In genomic region chr9:20559236-20559896, GRCh38 we compare ENCODE assay signal across 19 cellular contexts.
DNase-seq lines count a peak whose midpoint lies in the region; ATAC-seq and TF ChIP-seq lines count a peak whose summit lies in the region.
"Had no signal": no experiment of that assay in that cellular context is flagged by ENCODE, and none has a peak within 500 bp of the region (broad histone marks: within the 10 kb centered on the region; RNA-seq: fewer than 3 reads in every experiment).

No MANE protein-coding gene starts in this region.

- no peak overlapping the region for H3K27ac ChIP-seq in RWPE1
- H3K27ac ChIP-seq in upper lobe of right lung = no peak overlapping the region
- H3K27ac ChIP-seq: psoas muscle had no signal

- no peaks in the 10 kb centered on the region for H3K36me3 Mint-ChIP-seq in activated T-cell treated with anti-CD3 and anti-CD28 coated beads, Interleukin-2, amount 50 U/mL, for 24 hours (ENCODE audit: low read depth)
- H3K36me3 Mint-ChIP-seq in activated T-cell treated with anti-CD3 and anti-CD28 coated beads, Interleukin-2, amount 50 U/mL, for 72 hours (ENCODE audit: insufficient read depth in 2 of 2) = no peaks in the 10 kb centered on the region

- H3K4me1 ChIP-seq in upper lobe of right lung = peaks cover 22% of the 10 kb centered on the region

- no peaks in the 10 kb centered on the region for H3K36me3 ChIP-seq in upper lobe of right lung

- CTCF ChIA-PET in RWPE1 (lab: Yijun Ruan, JAX) = no interaction called here

- DNase-seq in activated T-cell treated with anti-CD3 and anti-CD28 coated beads, Interleukin-2, amount 50 U/mL, for 24 hours = no peak
- DNase-seq in activated T-cell treated with anti-CD3 and anti-CD28 coated beads, Interleukin-2, amount 50 U/mL, for 72 hours = no peak
- DNase-seq in RWPE1 (ENCODE audit: low spot score) (peak; percentile 38), kidney glomerular epithelial cell (lab: John Stamatoyannopoulos, UW) (peak; percentile 19), upper lobe of right lung (no peak), NCI-H146 (lab: John Stamatoyannopoulos, UW) (no peak), AG20443 (ENCODE audit: low spot score) (no peak), COLO829 (ENCODE audit: low spot score) (no peak)
- DNase-seq: ACHN; activated CD4-positive, CD25-positive, alpha-beta regulatory T cell treated with anti-CD3 and anti-CD28 coated beads, Interleukin-2, amount 50 U/mL, for 72 hours; COR-L47; erythroblast; GF-D8; kidney; MM.1S; NCI-H2029; psoas muscle; RPMI8226; T-helper 17 cell had no signal

- POLR2A ChIA-PET in RWPE1 (lab: Yijun Ruan, JAX; ENCODE audit: low non-redundant PET) = no interaction called here

- peak overlapping the region; percentile 23 for H3K27ac Mint-ChIP-seq in activated T-cell treated with anti-CD3 and anti-CD28 coated beads, Interleukin-2, amount 50 U/mL, for 24 hours
- H3K27ac Mint-ChIP-seq in activated T-cell treated with anti-CD3 and anti-CD28 coated beads, Interleukin-2, amount 50 U/mL, for 72 hours = no peak overlapping the region
- H3K27ac Mint-ChIP-seq: T-helper 17 cell had no signal

- H3K4me3 Mint-ChIP-seq in activated T-cell treated with anti-CD3 and anti-CD28 coated beads, Interleukin-2, amount 50 U/mL, for 24 hours = no peak overlapping the region
- peak overlapping the region in 1 of 2 donors; percentile 18 for H3K4me3 Mint-ChIP-seq in activated T-cell treated with anti-CD3 and anti-CD28 coated beads, Interleukin-2, amount 50 U/mL, for 72 hours
- H3K4me3 Mint-ChIP-seq: T-helper 17 cell had no signal

- H3K9me3 Mint-ChIP-seq in activated T-cell treated with anti-CD3 and anti-CD28 coated beads, Interleukin-2, amount 50 U/mL, for 24 hours = no peaks in the 10 kb centered on the region
- no peaks in the 10 kb centered on the region for H3K9me3 Mint-ChIP-seq in activated T-cell treated with anti-CD3 and anti-CD28 coated beads, Interleukin-2, amount 50 U/mL, for 72 hours

- TF ChIP-seq CTCF in RWPE1 (conservative IDR thresholded peaks at IDR 0.05; ENCODE audit: low read depth) = no peak
- TF ChIP-seq CTCF in upper lobe of right lung (IDR thresholded peaks at IDR 0.05) = no peak

- no peaks in the 10 kb centered on the region for H3K27me3 Mint-ChIP-seq in activated T-cell treated with anti-CD3 and anti-CD28 coated beads, Interleukin-2, amount 50 U/mL, for 24 hours
- no peaks in the 10 kb centered on the region for H3K27me3 Mint-ChIP-seq in activated T-cell treated with anti-CD3 and anti-CD28 coated beads, Interleukin-2, amount 50 U/mL, for 72 hours (ENCODE audit: low read depth)
- H3K27me3 Mint-ChIP-seq: T-helper 17 cell had no signal

- no peak for ATAC-seq in activated T-cell treated with anti-CD3 and anti-CD28 coated beads, Interleukin-2, amount 50 U/mL, for 72 hours (replicated peaks in 1 of 2)
- peak; percentile 54 for ATAC-seq in upper lobe of right lung
- ATAC-seq: T-helper 17 cell had no signal

- H3K27me3 ChIP-seq in upper lobe of right lung = no peaks in the 10 kb centered on the region

- peaks cover 85% of the 10 kb centered on the region for H3K4me1 Mint-ChIP-seq in activated T-cell treated with anti-CD3 and anti-CD28 coated beads, Interleukin-2, amount 50 U/mL, for 24 hours (ENCODE audit: low read depth)
- peaks cover 89% of the 10 kb centered on the region for H3K4me1 Mint-ChIP-seq in activated T-cell treated with anti-CD3 and anti-CD28 coated beads, Interleukin-2, amount 50 U/mL, for 72 hours (ENCODE audit: low read depth)

- H3K4me3 ChIP-seq in upper lobe of right lung = no peak overlapping the region
- H3K4me3 ChIP-seq: psoas muscle had no signal

- H3K9me3 ChIP-seq in upper lobe of right lung = no peaks in the 10 kb centered on the region
- H3K9me3 ChIP-seq: psoas muscle had no signal

- intact Hi-C loops in upper lobe of right lung (cut with DNase I) = no loop called here

Comparison
In these comparisons a context has a peak if more than half of its experiments do, and no peak if none do; other contexts are left out.
1. DNase-seq: peak in RWPE1 (single experiment) and kidney glomerular epithelial cell (single experiment); none in activated T-cell treated with anti-CD3 and anti-CD28 coated beads, Interleukin-2, amount 50 U/mL, for 24 hours (single experiment), activated T-cell treated with anti-CD3 and anti-CD28 coated beads, Interleukin-2, amount 50 U/mL, for 72 hours (0 of 2), upper lobe of right lung (single experiment), NCI-H146 (single experiment), AG20443 (single experiment) and COLO829 (single experiment).